In the genomic region with DNA sequence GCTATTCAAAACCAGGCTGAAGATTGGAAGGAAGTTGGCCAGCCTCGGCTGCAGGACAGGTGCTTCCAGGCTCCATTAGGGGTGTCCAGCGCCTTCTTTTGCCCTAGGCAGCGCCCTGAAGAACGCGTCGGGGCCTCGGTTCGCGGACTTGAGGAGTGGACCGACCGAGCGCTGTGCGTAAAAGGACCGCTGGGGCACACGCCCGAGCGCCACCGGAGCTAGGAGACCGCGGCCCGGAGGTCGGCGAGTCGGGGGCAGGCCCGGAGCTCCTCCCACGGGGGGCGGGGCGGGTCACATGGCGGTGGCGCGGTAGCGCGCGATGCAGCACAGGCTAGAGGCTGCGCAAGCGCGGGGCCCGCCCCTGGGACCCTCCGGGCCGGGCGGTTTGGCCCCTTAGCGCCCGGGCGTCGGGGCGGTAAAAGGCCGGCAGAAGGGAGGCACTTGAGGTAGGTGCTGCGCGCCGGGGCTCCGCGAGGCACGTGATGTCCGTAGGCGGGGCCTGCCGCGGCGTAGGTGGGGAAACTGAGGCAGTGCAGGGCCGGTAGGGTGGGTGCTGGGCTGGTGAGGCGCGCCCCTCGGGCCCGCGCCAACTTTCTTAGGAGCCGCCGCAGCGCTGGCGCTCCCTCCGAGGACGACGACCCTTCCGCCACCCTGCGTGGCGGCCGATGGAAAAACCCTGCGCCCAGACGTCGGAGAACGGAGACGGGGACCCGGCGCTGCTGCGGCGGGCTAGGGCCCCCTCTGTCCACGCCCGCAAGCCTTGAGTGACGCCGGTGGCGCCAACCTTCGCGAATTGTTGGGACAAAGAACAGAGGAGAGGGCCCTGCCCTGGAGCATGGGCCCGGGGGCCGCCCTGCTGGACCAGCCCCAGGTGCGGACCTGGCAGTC, we compare ENCODE assay signal across 8 cellular contexts. TPM values are rescaled to one million over a fixed set of nuclear protein-coding genes. Genes with fewer than 3 reads are reported as not detected.
DNase-seq lines count a peak whose midpoint lies in the region; ATAC-seq and TF ChIP-seq lines count a peak whose summit lies in the region.

TSS of gene PRXL2A (plus strand) at position 354 of the 888 bp plus-strand sequence. CDS start 11,917 bp downstream, outside the sequence.

- H3K27ac ChIP-seq in DOHH2 (ENCODE audit: low read depth, low read length) (no peak within 1 kb of the TSS), KMS-11 (no peak within 1 kb of the TSS), adrenal gland (peak within 1 kb of the TSS in 4 of 5 donors; percentile 46 to 91 (median 76)), left ventricle myocardium inferior (replicated peaks) (peak within 1 kb of the TSS; percentile 96), urinary bladder (ENCODE audit: low read depth) (peak within 1 kb of the TSS; percentile 75)

- H2AFZ ChIP-seq in KMS-11 (ENCODE audit: low read depth): peak within 1 kb of the TSS; percentile 89

- H4K20me1 ChIP-seq in DOHH2 (ENCODE audit: control insufficient read depth, insufficient read depth, low read depth, low read length): no peaks in the 10 kb centered on the region
- H4K20me1 ChIP-seq in KMS-11 (ENCODE audit: insufficient read depth): no peaks in the 10 kb centered on the region

- H3K79me2 ChIP-seq in DOHH2 (ENCODE audit: control insufficient read depth, low read length) (no peaks in the 10 kb centered on the region), KMS-11 (ENCODE audit: insufficient read depth, low read depth) (no peaks in the 10 kb centered on the region)

- no peaks in the 10 kb centered on the region for H3K36me3 ChIP-seq in DOHH2 (ENCODE audit: control insufficient read depth, low read length)
- H3K36me3 ChIP-seq in KMS-11 (ENCODE audit: insufficient read depth): no peaks in the 10 kb centered on the region
- H3K36me3 ChIP-seq in adrenal gland (replicated peaks in 1 of 2): no peaks in the 10 kb centered on the region
- no peaks in the 10 kb centered on the region for H3K36me3 ChIP-seq in left ventricle myocardium inferior
- no peaks in the 10 kb centered on the region for H3K36me3 ChIP-seq in urinary bladder (ENCODE audit: insufficient read depth)

- H3K27me3 ChIP-seq in DOHH2 (ENCODE audit: control insufficient read depth, low read length): peaks cover 8% of the 10 kb centered on the region
- no peaks in the 10 kb centered on the region for H3K27me3 ChIP-seq in KMS-11 (ENCODE audit: insufficient read depth, low read depth)
- no peaks in the 10 kb centered on the region for H3K27me3 ChIP-seq in adrenal gland
- no peaks in the 10 kb centered on the region for H3K27me3 ChIP-seq in left ventricle myocardium inferior (ENCODE audit: low read depth)

- H3K4me2 ChIP-seq in DOHH2 (ENCODE audit: low read length): peak within 1 kb of the TSS; percentile 88
- peak within 1 kb of the TSS; percentile 71 for H3K4me2 ChIP-seq in KMS-11

- no peak for TF ChIP-seq CTCF in DOHH2 (IDR thresholded peaks at IDR 0.05; ENCODE audit: low read depth, low read length, poor library complexity, severe bottlenecking)
- no peak for TF ChIP-seq CTCF in KMS-11 (conservative IDR thresholded peaks at IDR 0.05; ENCODE audit: low read depth, low read length)
- no peak for TF ChIP-seq CTCF in adrenal gland (IDR thresholded peaks at IDR 0.05)
- TF ChIP-seq CTCF in left ventricle myocardium inferior (IDR thresholded peaks at IDR 0.05; ENCODE audit: borderline replicate concordance): peak; percentile 17

- DNase-seq in SW480 (ENCODE audit: low spot score): peak; percentile 65
- DNase-seq in adrenal gland: peak; percentile 67 to 88 (median 80)
- DNase-seq in left ventricle myocardium inferior: peak; percentile 92
- DNase-seq in pulmonary artery endothelial cell (ENCODE audit: low read depth, low spot score): peak; percentile 43

- no peaks in the 10 kb centered on the region for H3K9me2 ChIP-seq in DOHH2 (replicated peaks; ENCODE audit: control insufficient read depth, low read length)

- ATAC-seq in GM21619 (IDR thresholded peaks at IDR 0.05; ENCODE audit: unreplicated experiment): peak; percentile 95

- H3K9ac ChIP-seq in KMS-11: peak within 1 kb of the TSS; percentile 57

- intact Hi-C loops in adrenal gland (cut with DNase I): no loop called here
- intact Hi-C loops in left ventricle myocardium inferior (cut with micrococcal nuclease): no loop called here

- peak in 1 of 2 donors; percentile 55 for TF ChIP-seq POLR2A in adrenal gland (IDR thresholded peaks at IDR 0.05)

- no peaks in the 10 kb centered on the region for H3F3A ChIP-seq in DOHH2 (ENCODE audit: control insufficient read depth, insufficient read depth)

- peak within 1 kb of the TSS; percentile 78 for H3K4me3 ChIP-seq in DOHH2 (ENCODE audit: low read length)
- no peak within 1 kb of the TSS for H3K4me3 ChIP-seq in KMS-11 (IDR thresholded peaks at IDR 0.05; ENCODE audit: insufficient read depth, low read depth, low read length)
- H3K4me3 ChIP-seq in adrenal gland: peak within 1 kb of the TSS; percentile 23 to 88 (median 69)
- H3K4me3 ChIP-seq in left ventricle myocardium inferior: peak within 1 kb of the TSS; percentile 95
- H3K4me3 ChIP-seq in urinary bladder (ENCODE audit: low read depth, low read length): peak within 1 kb of the TSS; percentile 67

- H3K9me3 ChIP-seq in DOHH2 (ENCODE audit: control insufficient read depth, insufficient read depth, low read length) (no peaks in the 10 kb centered on the region), adrenal gland (replicated peaks in 1 of 3) (no peaks in the 10 kb centered on the region), left ventricle myocardium inferior (replicated peaks) (no peaks in the 10 kb centered on the region)

- H3K4me1 ChIP-seq in DOHH2 (ENCODE audit: control insufficient read depth, low read length) (peaks cover 15% of the 10 kb centered on the region), KMS-11 (ENCODE audit: low read depth, poor library complexity, severe bottlenecking) (no peaks in the 10 kb centered on the region), adrenal gland (replicated peaks in 1 of 2) (peaks cover 0 to 26% of the 10 kb centered on the region in 2 donors), left ventricle myocardium inferior (peaks cover 64% of the 10 kb centered on the region), urinary bladder (ENCODE audit: insufficient read depth) (peaks cover 1% of the 10 kb centered on the region)

- WGBS in adrenal gland, 4 donors: 2 to 13% (median 5%) methylated on average over 6 to 94 of the region's 94 CpGs
- 2% methylated on average over 94 of the region's 94 CpGs for WGBS in urinary bladder

RNA-seq across cellular contexts. Expression of gene PRXL2A, which starts in this region (rescaled TPM):
- total RNA-seq in adrenal gland: 10 to 100 TPM; 12.7 to 49.5 (median 21.1) TPM
- polyA plus RNA-seq in adrenal gland: 10 to 100 TPM; 24.0 to 42.6 (median 35.8) TPM
- 101 TPM for total RNA-seq in left ventricle myocardium inferior
- 87.0 and 219 TPM in 2 replicates for total RNA-seq in pulmonary artery endothelial cell
- 52.9 TPM for total RNA-seq in urinary bladder
- 59.1 TPM for polyA plus RNA-seq in urinary bladder

Comparison
In these comparisons a context has a peak if more than half of its experiments do, and no peak if none do; other contexts are left out.
1. H3K27ac ChIP-seq: peak in adrenal gland (4 of 5), left ventricle myocardium inferior (single experiment) and urinary bladder (single experiment); none in DOHH2 (single experiment) and KMS-11 (single experiment).
2. Peak in every context shown above with its lines, with median percentiles within 50 percentile points of each other: DNase-seq.